Comparison of ENCODE assay signal across 1 cellular context in genomic region chr14:59248170-59248569, GRCh38.
A peak's percentile ranks its signal among the peaks of the same experiment; 100 is the strongest.
TF ChIP-seq lines count a peak whose summit lies in the region.

No MANE protein-coding gene starts in this region.

TF ChIP-seq in HEK293, 187 proteins besides CTCF, POLR2A, EP300 and RAD21 (continued from another document):
- TF ChIP-seq PRDM6 (tag by site-specific recombination; IDR thresholded peaks at IDR 0.05), result peak; percentile 77
- peak; percentile 55 for TF ChIP-seq OSR2 (tag by site-specific recombination; IDR thresholded peaks at IDR 0.05)
- TF ChIP-seq ZXDB (tag by site-specific recombination; IDR thresholded peaks at IDR 0.05), result no peak
- peak; percentile 59 for TF ChIP-seq GLIS1 (tag by site-specific recombination; IDR thresholded peaks at IDR 0.05)
- no peak for TF ChIP-seq KLF7 (tag by site-specific recombination; IDR thresholded peaks at IDR 0.05; ENCODE audit: borderline replicate concordance)
- TF ChIP-seq WT1 (tag by site-specific recombination; IDR thresholded peaks at IDR 0.05), result peak; percentile 57; the same call in 1 of the 2 replicates
- 0 out of 2 replicates have a peak, but pooled peaks have one; percentile 18 for TF ChIP-seq ZIC2 (tag by site-specific recombination; IDR thresholded peaks at IDR 0.05)
- TF ChIP-seq SETDB1 (IDR thresholded peaks at IDR 0.05; ENCODE audit: insufficient read length, low read length), result no peak
- no peak for TF ChIP-seq ZNF350 (tag by site-specific recombination; IDR thresholded peaks at IDR 0.05)
- no peak for TF ChIP-seq ZNF449 (tag by site-specific recombination; IDR thresholded peaks at IDR 0.05)
- TF ChIP-seq ZEB2 (tag by site-specific recombination; IDR thresholded peaks at IDR 0.05), result 0 out of 2 replicates have a peak, but pooled peaks have one; percentile 18
- 0 out of 2 replicates have a peak, but pooled peaks have one; percentile 12 for TF ChIP-seq ZNF629 (tag by site-specific recombination; IDR thresholded peaks at IDR 0.05)
- no peak for TF ChIP-seq KLF16 (tag by site-specific recombination; IDR thresholded peaks at IDR 0.05)
- peak; percentile 93 for TF ChIP-seq SP7 (tag by site-specific recombination; IDR thresholded peaks at IDR 0.05)
